Comparison of ENCODE assay signal across 23 cellular contexts in the genomic region with DNA sequence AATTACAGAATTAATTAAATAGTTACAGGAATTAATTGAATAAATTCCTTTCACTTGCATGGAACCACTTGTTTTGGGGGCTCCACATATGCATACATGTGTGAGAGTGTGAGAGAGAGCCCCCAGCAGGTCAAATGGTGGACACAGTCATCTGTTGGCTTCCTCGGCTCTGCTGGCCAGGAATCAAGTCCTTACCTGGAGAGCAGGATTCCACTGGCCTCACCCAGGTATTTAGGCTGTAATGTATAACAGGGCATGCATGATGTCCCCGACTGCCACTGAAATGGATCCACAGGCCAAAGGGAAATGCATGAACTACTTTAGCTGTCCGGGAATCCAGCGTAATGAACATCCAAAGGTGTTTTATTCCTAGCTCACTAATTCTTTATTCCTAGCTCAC.
"Had no signal": no experiment of that assay in that cellular context is flagged by ENCODE, and none has a peak within 500 bp of the region (broad histone marks: within the 10 kb centered on the region; RNA-seq: fewer than 3 reads in every experiment).

No MANE protein-coding gene starts in this region.

- H3K27me3 ChIP-seq: esophagus squamous epithelium, gastroesophageal sphincter, upper lobe of left lung had no signal

- H3K27ac ChIP-seq: dorsolateral prefrontal cortex, epithelial cell of prostate, esophagus squamous epithelium, gastroesophageal sphincter, left ventricle myocardium inferior, parathyroid adenoma, psoas muscle, skin epidermis, stomach, thoracic aorta, upper lobe of left lung had no signal

- H3K9me3 ChIP-seq: psoas muscle, thoracic aorta had no signal

- H3K36me3 ChIP-seq: esophagus squamous epithelium, gastroesophageal sphincter, left ventricle myocardium inferior, stomach, thoracic aorta, upper lobe of left lung had no signal

- DNase-seq: cortex of kidney; dorsolateral prefrontal cortex; effector memory CD4-positive, alpha-beta T cell; esophagus squamous epithelium; foreskin fibroblast; glutamatergic neuron; immature natural killer cell; left ventricle myocardium inferior; mesenchymal stem cell; naive thymus-derived CD4-positive, alpha-beta T cell; nephron progenitor cell; psoas muscle; stimulated activated naive CD4-positive, alpha-beta T cell; stomach; substantia nigra; upper lobe of left lung had no signal

- H3K4me1 ChIP-seq: parathyroid adenoma, psoas muscle had no signal

- H3K4me3 ChIP-seq: dorsolateral prefrontal cortex, esophagus squamous epithelium, gastroesophageal sphincter, left ventricle myocardium inferior, lung, psoas muscle, skin epidermis, stomach, thoracic aorta, upper lobe of left lung had no signal

- ATAC-seq: gastroesophageal sphincter; naive thymus-derived CD4-positive, alpha-beta T cell; psoas muscle; sciatic nerve had no signal
